In genomic region chr14:78764240-78764639, GRCh38 we compare ENCODE assay signal across 17 cellular contexts.
DNase-seq lines count a peak whose midpoint lies in the region; ATAC-seq, FAIRE-seq and TF ChIP-seq lines count a peak whose summit lies in the region.
"Had no signal": no experiment of that assay in that cellular context is flagged by ENCODE, and none has a peak within 500 bp of the region (broad histone marks: within the 10 kb centered on the region; RNA-seq: fewer than 3 reads in every experiment).

No MANE protein-coding gene starts in this region.

- no peak for FAIRE-seq in urothelium cell line (lab: Jason Lieb, UNC)

- H3K27me3 Mint-ChIP-seq in WTC11 (ENCODE audit: low read depth) (no peaks in the 10 kb centered on the region), type B pancreatic cell (peaks cover 3% of the 10 kb centered on the region)
- H3K27me3 Mint-ChIP-seq: activated T-helper 17 cell treated with anti-CD3 and anti-CD28 coated beads, Interleukin-2, amount 50 U/mL, for 72 hours had no signal

- H3F3A ChIP-seq in SK-N-SH (replicated peaks; ENCODE audit: insufficient read depth) = no peaks in the 10 kb centered on the region

- H3K27ac ChIP-seq in SK-N-SH (ENCODE audit: low read depth in 2 of 2, low read length in 1 of 2) = no peak overlapping the region
- H3K27ac ChIP-seq in ascending aorta = no peak overlapping the region
- H3K27ac ChIP-seq: 22Rv1, cardiac muscle cell, heart left ventricle had no signal

- CTCF ChIA-PET in SK-N-SH (lab: Yijun Ruan, JAX) (no interaction called here), WTC11 (lab: Charles Lee) (interaction anchor here (1.2 to 1.6 kb wide), 2 partner anchors 18 to 205 kb away, joined by 3 to 5 read pairs; no protein-coding TSS in a partner anchor)

- POLR2A ChIA-PET in SK-N-SH (lab: Yijun Ruan, JAX) (no interaction called here), WTC11 (lab: Charles Lee) (no interaction called here)

- 27% methylated on average over 5 of the region's 5 CpGs for WGBS in SK-N-SH (ENCODE audit: low lambda C conversion rate)

- H3K4me2 ChIP-seq in SK-N-SH = 0 out of 2 replicates have a peak overlapping the region, but pooled peaks have one; percentile 25

- TF ChIP-seq EP300 in SK-N-SH (IDR thresholded peaks at IDR 0.05; ENCODE audit: borderline replicate concordance in 1 of 2, low read depth in 1 of 2, low read length in 1 of 2) = no peak

- H3K9ac ChIP-seq in SK-N-SH = no peak overlapping the region

- H3K9me3 Mint-ChIP-seq in WTC11 (no peaks in the 10 kb centered on the region), type B pancreatic cell (no peaks in the 10 kb centered on the region)

- H3K9me3 ChIP-seq in SK-N-SH = no peaks in the 10 kb centered on the region
- no peaks in the 10 kb centered on the region for H3K9me3 ChIP-seq in ascending aorta
- H3K9me3 ChIP-seq: Caco-2, heart left ventricle had no signal

- no peaks in the 10 kb centered on the region for H4K20me1 ChIP-seq in SK-N-SH (ENCODE audit: insufficient read depth)

- H3K4me1 ChIP-seq in SK-N-SH (ENCODE audit: control insufficient read depth in 1 of 2, insufficient read depth in 2 of 2, low read depth in 1 of 2, low read length in 1 of 2) (no peaks in the 10 kb centered on the region), ascending aorta (no peaks in the 10 kb centered on the region)
- H3K4me1 ChIP-seq: Caco-2, heart left ventricle had no signal

- H3K36me3 Mint-ChIP-seq in WTC11 (no peaks in the 10 kb centered on the region), type B pancreatic cell (no peaks in the 10 kb centered on the region)

- no peak overlapping the region for H2AFZ ChIP-seq in SK-N-SH (ENCODE audit: low read depth)

- peak overlapping the region in 1 of 2 experiments; percentile 29; a peak in 1 of 4 replicates for H3K4me3 ChIP-seq in SK-N-SH (ENCODE audit: low read depth in 2 of 2, low read length in 1 of 2)
- no peak overlapping the region for H3K4me3 ChIP-seq in fibroblast of the aortic adventitia (ENCODE audit: low read depth, low read length)
- no peak overlapping the region for H3K4me3 ChIP-seq in ascending aorta
- H3K4me3 ChIP-seq: cardiac muscle cell, heart left ventricle had no signal

- no peak for ATAC-seq in SK-N-SH treated with all-trans-retinoic acid at 6 μM for 48 hours
- peak; percentile 78 for ATAC-seq in WTC11
- no peak for ATAC-seq in HG02870 (IDR thresholded peaks at IDR 0.05; ENCODE audit: unreplicated experiment)
- ATAC-seq: activated T-helper 17 cell treated with anti-CD3 and anti-CD28 coated beads, Interleukin-2, amount 50 U/mL, for 72 hours; heart left ventricle; Panc1 had no signal

- H3K9me2 ChIP-seq in SK-N-SH = no peaks in the 10 kb centered on the region

- no peak for TF ChIP-seq RAD21 in SK-N-SH (IDR thresholded peaks at IDR 0.05; ENCODE audit: low read length)

- peaks cover 42% of the 10 kb centered on the region for H3K4me1 Mint-ChIP-seq in WTC11
- H3K4me1 Mint-ChIP-seq in type B pancreatic cell (ENCODE audit: unreplicated experiment) = no peaks in the 10 kb centered on the region
- H3K4me1 Mint-ChIP-seq: activated T-helper 17 cell treated with anti-CD3 and anti-CD28 coated beads, Interleukin-2, amount 50 U/mL, for 72 hours had no signal

- no peaks in the 10 kb centered on the region for H3K79me2 ChIP-seq in SK-N-SH (ENCODE audit: insufficient read depth)

- H3K36me3 ChIP-seq in SK-N-SH (replicated peaks in 1 of 2; ENCODE audit: control insufficient read depth in 1 of 2, insufficient read depth in 2 of 2, low read length in 1 of 2) (no peaks in the 10 kb centered on the region), ascending aorta (no peaks in the 10 kb centered on the region)
- H3K36me3 ChIP-seq: cardiac muscle cell, heart left ventricle had no signal

- TF ChIP-seq CTCF in SK-N-SH (IDR thresholded peaks at IDR 0.05) = no peak
- no peak for TF ChIP-seq CTCF in WTC11 (IDR thresholded peaks at IDR 0.05)
- TF ChIP-seq CTCF in fibroblast of the aortic adventitia (IDR thresholded peaks at IDR 0.05; ENCODE audit: insufficient read depth, low read length) = no peak
- no peak for TF ChIP-seq CTCF in type B pancreatic cell (conservative IDR thresholded peaks at IDR 0.05)
- TF ChIP-seq CTCF in ascending aorta (IDR thresholded peaks at IDR 0.05) = no peak

- H3K27ac Mint-ChIP-seq in WTC11 (peak overlapping the region; percentile 51; the same call in 1 of the 2 replicates), type B pancreatic cell (no peak overlapping the region)
- H3K27ac Mint-ChIP-seq: activated T-helper 17 cell treated with anti-CD3 and anti-CD28 coated beads, Interleukin-2, amount 50 U/mL, for 72 hours had no signal

- H3K27me3 ChIP-seq in SK-N-SH (ENCODE audit: insufficient read depth) (no peaks in the 10 kb centered on the region), ascending aorta (no peaks in the 10 kb centered on the region)
- H3K27me3 ChIP-seq: cardiac muscle cell had no signal

- DNase-seq in SK-N-SH = no peak
- DNase-seq in WTC11 (ENCODE audit: low spot score) = no peak
- DNase-seq in fibroblast of the aortic adventitia (ENCODE audit: low read depth) = peak; percentile 3
- peak; percentile 57 for DNase-seq in urothelium cell line (ENCODE audit: low spot score)
- DNase-seq in type B pancreatic cell (ENCODE audit: extremely low spot score, unreplicated experiment) = no peak
- DNase-seq in ascending aorta (ENCODE audit: low spot score in 2 of 2) = no peak
- DNase-seq: activated CD4-positive, alpha-beta T cell treated with anti-CD3 and anti-CD28 coated beads, Interleukin-2, amount 50 U/mL, for 48 hours; Caco-2; heart left ventricle; NCI-H1436; NCI-H510A treated with DMSO at 0.1 percent for 48 hours had no signal

- intact Hi-C loops in ascending aorta (cut with DNase I) = no loop called here

- H3K4me3 Mint-ChIP-seq in WTC11 (no peak overlapping the region), type B pancreatic cell (no peak overlapping the region)
- H3K4me3 Mint-ChIP-seq: activated T-helper 17 cell treated with anti-CD3 and anti-CD28 coated beads, Interleukin-2, amount 50 U/mL, for 72 hours had no signal

TF ChIP-seq in SK-N-SH, 30 proteins besides CTCF, POLR2A, EP300 and RAD21 (continues in another document):
- TF ChIP-seq ZBTB33 (IDR thresholded peaks at IDR 0.05; ENCODE audit: borderline replicate concordance, low read depth) (no peak), MAX (IDR thresholded peaks at IDR 0.05; ENCODE audit: low read depth) (no peak)

TF ChIP-seq in SK-N-SH treated with all-trans-retinoic acid at 6 μM for 48 hours, 23 proteins besides CTCF, POLR2A, EP300 and RAD21 (continues in another document):
- TF ChIP-seq GLIS3 (CRISPR knock-in tag; IDR thresholded peaks at IDR 0.05) (no peak), PATZ1 (CRISPR knock-in tag; IDR thresholded peaks at IDR 0.05; ENCODE audit: borderline replicate concordance) (no peak), BACH2 (CRISPR knock-in tag; IDR thresholded peaks at IDR 0.05; ENCODE audit: borderline replicate concordance) (no peak), ZNF70 (CRISPR knock-in tag; IDR thresholded peaks at IDR 0.05) (no peak), RARB (CRISPR knock-in tag; IDR thresholded peaks at IDR 0.05) (no peak), ZFP3 (CRISPR knock-in tag; IDR thresholded peaks at IDR 0.05) (no peak)

TF ChIP-seq in WTC11, 78 proteins besides CTCF, POLR2A, EP300 and RAD21 (continues in another document):
- TF ChIP-seq USF2 (CRISPR knock-in tag; IDR thresholded peaks at IDR 0.05) = no peak
- no peak for TF ChIP-seq NR2C2 (CRISPR knock-in tag; IDR thresholded peaks at IDR 0.05)
- no peak for TF ChIP-seq JAZF1 (CRISPR knock-in tag; IDR thresholded peaks at IDR 0.05)
- TF ChIP-seq MXD4 (CRISPR knock-in tag; IDR thresholded peaks at IDR 0.05; ENCODE audit: borderline replicate concordance) = no peak
- TF ChIP-seq ZNF416 (CRISPR knock-in tag; IDR thresholded peaks at IDR 0.05) = no peak
- no peak for TF ChIP-seq CREB1 (CRISPR knock-in tag; IDR thresholded peaks at IDR 0.05)
- TF ChIP-seq ZNF232 (CRISPR knock-in tag; IDR thresholded peaks at IDR 0.05) = no peak
- TF ChIP-seq ZNF317 (CRISPR knock-in tag; IDR thresholded peaks at IDR 0.05; ENCODE audit: borderline replicate concordance, low read depth) = no peak
- no peak for TF ChIP-seq SMAD3 (CRISPR knock-in tag; IDR thresholded peaks at IDR 0.05; ENCODE audit: borderline replicate concordance)
- no peak for TF ChIP-seq ERG (CRISPR knock-in tag; IDR thresholded peaks at IDR 0.05)
- no peak for TF ChIP-seq NFATC4 (CRISPR knock-in tag; IDR thresholded peaks at IDR 0.05)
- TF ChIP-seq RORB (CRISPR knock-in tag; IDR thresholded peaks at IDR 0.05) = no peak
- TF ChIP-seq HMGA2 (CRISPR knock-in tag; IDR thresholded peaks at IDR 0.05) = no peak
- TF ChIP-seq ATF2 (CRISPR knock-in tag; IDR thresholded peaks at IDR 0.05; ENCODE audit: borderline replicate concordance, low read depth) = no peak
- no peak for TF ChIP-seq ZNF121 (CRISPR knock-in tag; IDR thresholded peaks at IDR 0.05)
- no peak for TF ChIP-seq NFE2L1 (CRISPR knock-in tag; IDR thresholded peaks at IDR 0.05)

Comparison
In these comparisons a context has a peak if more than half of its experiments do, and no peak if none do; other contexts are left out.
1. DNase-seq: peak in fibroblast of the aortic adventitia (single experiment) and urothelium cell line (single experiment); none in SK-N-SH (single experiment), WTC11 (single experiment), type B pancreatic cell (single experiment) and ascending aorta (0 of 2).